ENCODE assay signal across 12 cellular contexts in genomic region chr2:170212625-170213280, GRCh38. TPM values are rescaled to one million over a fixed set of nuclear protein-coding genes. Genes with fewer than 3 reads are reported as not detected.
A peak's percentile ranks its signal among the peaks of the same experiment; 100 is the strongest.
DNase-seq lines count a peak whose midpoint lies in the region; ATAC-seq and TF ChIP-seq lines count a peak whose summit lies in the region.
"Had no signal": no experiment of that assay in that cellular context is flagged by ENCODE, and none has a peak within 500 bp of the region (broad histone marks: within the 10 kb centered on the region; RNA-seq: fewer than 3 reads in every experiment).

No MANE protein-coding gene starts in this region.

- ATAC-seq in GM21381 (IDR thresholded peaks at IDR 0.05; ENCODE audit: unreplicated experiment), result peak; percentile 38
- ATAC-seq in stimulated activated naive CD8-positive, alpha-beta T cell treated with anti-CD3 and anti-CD28 coated beads, Interleukin-15, amount 100 ng/mL, for 72 hours, result no peak
- ATAC-seq: HepG2 had no signal

- H3K27ac Mint-ChIP-seq in stimulated activated naive CD8-positive, alpha-beta T cell treated with anti-CD3 and anti-CD28 coated beads, Interleukin-15, amount 100 ng/mL, for 72 hours, result peak overlapping the region in 1 of 2 donors; percentile 54

- no peak overlapping the region for H3K4me3 Mint-ChIP-seq in stimulated activated naive CD8-positive, alpha-beta T cell treated with anti-CD3 and anti-CD28 coated beads, Interleukin-15, amount 100 ng/mL, for 72 hours

- H3K4me1 ChIP-seq in OCI-LY1 (ENCODE audit: insufficient read depth, low read length, severe bottlenecking) (peaks cover 36% of the 10 kb centered on the region), hepatocyte (ENCODE audit: insufficient read depth) (peaks cover 9% of the 10 kb centered on the region)
- H3K4me1 ChIP-seq: tibial artery had no signal

- 47% methylated on average over 14 of the region's 14 CpGs for WGBS in hepatocyte (ENCODE audit: low lambda C conversion rate, missing lambda C conversion rate)

- H3K9ac ChIP-seq in OCI-LY1 (ENCODE audit: low read length), result no peak overlapping the region; the same call in 1 of the 2 replicates

- no peaks in the 10 kb centered on the region for H3F3A ChIP-seq in OCI-LY1 (ENCODE audit: insufficient read depth, low read length)

- H3K4me3 ChIP-seq in OCI-LY1 (ENCODE audit: low read depth, low read length, poor library complexity, severe bottlenecking), result peak overlapping the region; percentile 33
- H3K4me3 ChIP-seq in hepatocyte, result no peak overlapping the region
- H3K4me3 ChIP-seq in MG63, result no peak overlapping the region
- H3K4me3 ChIP-seq: tibial artery had no signal

- H3K36me3 ChIP-seq in OCI-LY1 (ENCODE audit: insufficient read depth, low read length) (0 out of 2 replicates have a peak, but pooled peaks cover 2% of the 10 kb centered on the region), hepatocyte (replicated peaks; ENCODE audit: insufficient read depth, low read depth) (no peaks in the 10 kb centered on the region), MG63 (no peaks in the 10 kb centered on the region)
- H3K36me3 ChIP-seq: tibial artery had no signal

- H4K20me1 ChIP-seq in OCI-LY1 (ENCODE audit: insufficient read depth, low read length) (no peaks in the 10 kb centered on the region), hepatocyte (ENCODE audit: insufficient read depth, poor library complexity, severe bottlenecking) (no peaks in the 10 kb centered on the region)

- H2AFZ ChIP-seq in OCI-LY1 (ENCODE audit: low read length) (no peak overlapping the region), hepatocyte (peak overlapping the region; percentile 56)

- TF ChIP-seq CTCF in OCI-LY1 (IDR thresholded peaks at IDR 0.05; ENCODE audit: low read length) (no peak), hepatocyte (IDR thresholded peaks at IDR 0.05; ENCODE audit: poor library complexity) (no peak)

- DNase-seq in ELF-1 (ENCODE audit: low read depth, low spot score), result peak; percentile 31
- DNase-seq in hepatocyte (ENCODE audit: low spot score), result no peak
- DNase-seq in epidermal melanocyte (ENCODE audit: insufficient read length, low spot score), result no peak
- no peak for DNase-seq in stimulated activated CD4-positive, alpha-beta T cell treated with anti-CD3 and anti-CD28 coated beads, Interleukin-15, amount 100 ng/mL, for 24 hours
- no peak for DNase-seq in stimulated activated naive CD8-positive, alpha-beta T cell treated with anti-CD3 and anti-CD28 coated beads, Interleukin-15, amount 100 ng/mL, for 72 hours
- no peak for DNase-seq in MG63
- DNase-seq: NCI-H1694, tibial artery had no signal

- H3K4me2 ChIP-seq in OCI-LY1 (ENCODE audit: low read length), result peak overlapping the region; percentile 44; the same call in 1 of the 2 replicates
- H3K4me2 ChIP-seq in hepatocyte, result peak overlapping the region; percentile 64

- peaks cover 7 to 11% of the 10 kb centered on the region in 2 donors for H3K9me3 Mint-ChIP-seq in stimulated activated naive CD8-positive, alpha-beta T cell treated with anti-CD3 and anti-CD28 coated beads, Interleukin-15, amount 100 ng/mL, for 72 hours

- H3K27me3 Mint-ChIP-seq in stimulated activated naive CD8-positive, alpha-beta T cell treated with anti-CD3 and anti-CD28 coated beads, Interleukin-15, amount 100 ng/mL, for 72 hours, result peaks cover 7% of the 10 kb centered on the region

- no peaks in the 10 kb centered on the region for H3K79me2 ChIP-seq in OCI-LY1 (ENCODE audit: insufficient read depth, low read length)
- no peaks in the 10 kb centered on the region for H3K79me2 ChIP-seq in hepatocyte

- H3K27me3 ChIP-seq in OCI-LY1 (ENCODE audit: insufficient read depth, low read length) (no peaks in the 10 kb centered on the region), hepatocyte (no peaks in the 10 kb centered on the region), MG63 (no peaks in the 10 kb centered on the region)
- H3K27me3 ChIP-seq: tibial artery had no signal

- H3K9me3 ChIP-seq in OCI-LY1 (ENCODE audit: low read length), result no peaks in the 10 kb centered on the region
- H3K9me3 ChIP-seq in hepatocyte (ENCODE audit: low read depth), result peaks cover 6% of the 10 kb centered on the region
- H3K9me3 ChIP-seq in MG63, result peaks cover 7% of the 10 kb centered on the region; the same call in 1 of the 2 replicates
- H3K9me3 ChIP-seq: tibial artery had no signal

- H3K9me2 ChIP-seq in OCI-LY1 (ENCODE audit: low read depth, low read length) (no peaks in the 10 kb centered on the region), hepatocyte (replicated peaks; ENCODE audit: insufficient read depth) (no peaks in the 10 kb centered on the region)

- peaks cover 5% of the 10 kb centered on the region for H3K4me1 Mint-ChIP-seq in stimulated activated naive CD8-positive, alpha-beta T cell treated with anti-CD3 and anti-CD28 coated beads, Interleukin-15, amount 100 ng/mL, for 72 hours

- H3K27ac ChIP-seq in OCI-LY1 (ENCODE audit: low read depth, low read length, poor library complexity, severe bottlenecking) (peak overlapping the region; percentile 43), hepatocyte (no peak overlapping the region)
- H3K27ac ChIP-seq: C4-2B, tibial artery had no signal

RNA-seq across cellular contexts. Expression of gene MYO3B, which starts 34.8 kb away (rescaled TPM):
- 0.92 and 1.1 TPM in 2 replicates for total RNA-seq in hepatocyte
- 0.63 and 1.1 TPM in 2 replicates for polyA plus RNA-seq in hepatocyte
- total RNA-seq in MG63 (2014; rRNA removed; shearing (Covaris generic); ENCODE audit: low replicate concordance), result not detected in 2 replicates
- total RNA-seq: HepG2 had no signal
